Comparison of ENCODE assay signal across 8 cellular contexts in the genomic region with DNA sequence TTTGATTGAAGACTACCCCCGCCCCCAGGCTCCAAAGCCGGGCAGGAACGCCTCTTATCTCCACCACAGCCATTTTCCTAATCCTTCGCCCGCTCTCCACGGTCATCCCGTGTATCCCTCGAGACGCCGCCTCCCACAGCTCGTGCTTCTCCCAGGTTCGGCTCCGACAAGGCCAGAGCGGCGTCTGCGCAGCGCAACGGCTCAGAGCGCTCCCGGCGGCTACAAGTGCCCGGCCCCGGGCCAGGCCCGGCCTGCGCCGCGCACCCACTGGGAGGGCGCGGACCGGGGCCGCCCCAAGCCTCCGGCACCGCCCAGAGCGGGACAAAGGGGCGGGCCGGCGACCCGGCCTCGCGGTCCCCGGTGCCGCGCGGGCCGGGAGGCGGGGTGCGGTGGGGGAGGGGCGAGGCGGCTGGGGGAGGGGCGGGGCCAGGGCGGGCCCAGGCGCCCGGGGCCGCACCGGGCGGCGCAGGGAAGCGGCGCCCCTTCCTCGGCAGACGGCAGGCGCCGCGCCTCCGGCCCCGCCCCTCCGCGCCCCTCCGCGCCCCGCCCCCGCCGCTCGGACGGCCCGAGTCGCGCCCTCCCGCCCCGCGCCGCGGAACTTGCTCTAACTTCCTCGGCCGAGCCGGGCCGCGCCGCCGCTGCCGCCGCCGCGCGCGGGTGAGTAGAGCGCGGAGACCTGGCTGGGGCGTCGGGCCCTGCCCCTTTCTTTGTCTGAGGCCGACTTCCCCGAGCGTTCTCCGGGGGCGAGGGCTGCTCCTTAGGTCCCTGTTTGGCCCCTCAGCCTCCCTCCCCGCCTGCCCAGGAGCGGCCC. TPM values are rescaled to one million over a fixed set of nuclear protein-coding genes. Genes with fewer than 3 reads are reported as not detected.
A peak's percentile ranks its signal among the peaks of the same experiment; 100 is the strongest.
DNase-seq lines count a peak whose midpoint lies in the region; ATAC-seq, FAIRE-seq and TF ChIP-seq lines count a peak whose summit lies in the region.

A gene with protein sequence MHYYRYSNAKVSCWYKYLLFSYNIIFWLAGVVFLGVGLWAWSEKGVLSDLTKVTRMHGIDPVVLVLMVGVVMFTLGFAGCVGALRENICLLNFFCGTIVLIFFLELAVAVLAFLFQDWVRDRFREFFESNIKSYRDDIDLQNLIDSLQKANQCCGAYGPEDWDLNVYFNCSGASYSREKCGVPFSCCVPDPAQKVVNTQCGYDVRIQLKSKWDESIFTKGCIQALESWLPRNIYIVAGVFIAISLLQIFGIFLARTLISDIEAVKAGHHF (plus strand): TSS at position 596 of the 811 bp plus-strand sequence. CDS start 34,924 bp downstream, outside the sequence.

- DNase-seq in G401 (ENCODE audit: low spot score) (peak; percentile 21), Kasumi-1 (lab: John Stamatoyannopoulos, UW) (peak; percentile 69 to 72), astrocyte (ENCODE audit: low read depth) (peak; percentile 69), right atrium auricular region (ENCODE audit: low spot score) (peak; percentile 85), pulmonary artery endothelial cell (ENCODE audit: low read depth, low spot score) (peak; percentile 51), SHP77 treated with DMSO at 0.1 percent for 48 hours (lab: John Stamatoyannopoulos, UW) (no peak)

- no peak for TF ChIP-seq CTCF in astrocyte (IDR thresholded peaks at IDR 0.05; ENCODE audit: insufficient read depth, low read depth, low read length)
- TF ChIP-seq CTCF in right atrium auricular region (IDR thresholded peaks at IDR 0.05), result no peak

- H3K27me3 ChIP-seq in astrocyte (ENCODE audit: insufficient read depth, low read length), result no peaks in the 10 kb centered on the region
- H3K27me3 ChIP-seq in right atrium auricular region, result no peaks in the 10 kb centered on the region

- peak within 1 kb of the TSS; percentile 98 for H3K4me2 ChIP-seq in astrocyte (ENCODE audit: low read length)

- FAIRE-seq in astrocyte (lab: Jason Lieb, UNC), result no peak

- H3K27me3 Mint-ChIP-seq in astrocyte (ENCODE audit: low read depth, unreplicated experiment), result no peaks in the 10 kb centered on the region

- ATAC-seq in GM21786 (IDR thresholded peaks at IDR 0.05; ENCODE audit: unreplicated experiment), result peak; percentile 57

- peaks cover 47% of the 10 kb centered on the region for H3K79me2 ChIP-seq in astrocyte (ENCODE audit: insufficient read depth, low read length)

- H4K20me1 ChIP-seq in astrocyte (ENCODE audit: insufficient read depth, low read length), result peaks cover 41% of the 10 kb centered on the region

- peak within 1 kb of the TSS; percentile 98 for H3K27ac Mint-ChIP-seq in astrocyte (ENCODE audit: unreplicated experiment)

- intact Hi-C loops in T-helper 2 cell treated with Interferon-gamma antibody and Interleukin-4, amounts not matched to agents 100 ng/mL and 5 ng/mL, for 36 hours (cut with micrococcal nuclease), result loop anchor here (1.0 kb wide), 2 partner anchors 10 to 249 kb away; a partner anchor contains a TSS

- H2AFZ ChIP-seq in astrocyte (ENCODE audit: low read depth, low read length), result peak within 1 kb of the TSS; percentile 91

- H3K9me3 Mint-ChIP-seq in astrocyte (ENCODE audit: unreplicated experiment), result no peaks in the 10 kb centered on the region

- H3K4me3 Mint-ChIP-seq in astrocyte (ENCODE audit: unreplicated experiment), result peak within 1 kb of the TSS; percentile 99

- no peaks in the 10 kb centered on the region for H3K9me3 ChIP-seq in astrocyte (ENCODE audit: insufficient read depth, low read depth, low read length)
- no peaks in the 10 kb centered on the region for H3K9me3 ChIP-seq in right atrium auricular region

- H3K27ac ChIP-seq in astrocyte (ENCODE audit: low read depth, low read length) (peak within 1 kb of the TSS; percentile 86), right atrium auricular region (peak within 1 kb of the TSS; percentile 94 to 97)

- H3K9ac ChIP-seq in astrocyte (ENCODE audit: low read length), result peak within 1 kb of the TSS; percentile 94

- H3K4me1 ChIP-seq in astrocyte (ENCODE audit: insufficient read depth, low read length), result peaks cover 32% of the 10 kb centered on the region
- H3K4me1 ChIP-seq in right atrium auricular region, result peaks cover 0 to 54% of the 10 kb centered on the region in 2 donors

- H3K36me3 Mint-ChIP-seq in astrocyte (ENCODE audit: low read depth, unreplicated experiment), result peaks cover 3% of the 10 kb centered on the region

- H3K4me3 ChIP-seq in astrocyte (ENCODE audit: insufficient read depth, low read depth, low read length) (peak within 1 kb of the TSS; percentile 87), right atrium auricular region (peak within 1 kb of the TSS; percentile 63 to 97)

- peaks cover 2% of the 10 kb centered on the region for H3K36me3 ChIP-seq in astrocyte (ENCODE audit: insufficient read depth, low read length)
- H3K36me3 ChIP-seq in right atrium auricular region, result no peaks in the 10 kb centered on the region

- H3K4me1 Mint-ChIP-seq in astrocyte (ENCODE audit: low read depth, unreplicated experiment), result peaks cover 28% of the 10 kb centered on the region

- in situ Hi-C loops in G401 (cut with HindIII; ENCODE audit: low sequenced_read_pairs), result no loop called here

RNA-seq across cellular contexts. Expression of the gene that starts here (rescaled TPM):
- total RNA-seq in G401 (2014; rRNA removed; shearing (Covaris generic)), result 8.5 and 24.5 TPM in 2 replicates
- 118 and 119 TPM in 2 replicates for total RNA-seq in T-helper 2 cell treated with Interferon-gamma antibody and Interleukin-4, amounts not matched to agents 100 ng/mL and 5 ng/mL, for 36 hours
- total RNA-seq in astrocyte, result 134 and 140 TPM in 2 replicates
- 10 to 100 TPM; 24.2 to 34.7 TPM for total RNA-seq in right atrium auricular region
- 88.0 and 124 TPM in 2 replicates for total RNA-seq in pulmonary artery endothelial cell
